8 cellular contexts compared by ENCODE assay signal in genomic region chr14:104723651-104724406, GRCh38. TPM values are rescaled to one million over a fixed set of nuclear protein-coding genes. Genes with fewer than 3 reads are reported as not detected.
DNase-seq lines count a peak whose midpoint lies in the region; ATAC-seq and TF ChIP-seq lines count a peak whose summit lies in the region.

Gene ADSS1 (plus strand): TSS chr14:104724229. CDS start chr14:104724271, 42 bp downstream.

- TF ChIP-seq POLR2A in heart left ventricle (IDR thresholded peaks at IDR 0.05) (peak in 1 of 2 donors; percentile 58), uterus (IDR thresholded peaks at IDR 0.05) (peak in 1 of 2 donors; percentile 14)

- DNase-seq in DMS53 (lab: John Stamatoyannopoulos, UW): peak; percentile 69
- DNase-seq in DMS53 treated with DMSO at 0.1 percent for 48 hours (lab: John Stamatoyannopoulos, UW; ENCODE audit: unreplicated experiment): no peak
- no peak for DNase-seq in RWPE2 (ENCODE audit: low spot score)
- DNase-seq in activated naive CD4-positive, alpha-beta T cell treated with anti-CD3 and anti-CD28 coated beads, Interleukin-2, amount 50 U/mL, for 16 hours: peak; percentile 63
- peak; percentile 82 to 89 (median 83) for DNase-seq in heart left ventricle
- DNase-seq in posterior vena cava (ENCODE audit: low spot score): peak; percentile 92
- peak; percentile 46 to 56 for DNase-seq in uterus

- no peaks in the 10 kb centered on the region for H3K4me1 ChIP-seq in RWPE2 (ENCODE audit: insufficient read depth, poor library complexity, severe bottlenecking)
- H3K4me1 ChIP-seq in heart left ventricle: peaks cover 3 to 80% (median 42%) of the 10 kb centered on the region in 12 donors
- peaks cover 0 to 23% of the 10 kb centered on the region in 2 donors for H3K4me1 ChIP-seq in uterus

- peaks cover 13% of the 10 kb centered on the region for H3K36me3 ChIP-seq in RWPE2 (ENCODE audit: low read depth)
- H3K36me3 ChIP-seq in heart left ventricle: peaks cover 0 to 19% (median 10%) of the 10 kb centered on the region in 9 donors
- H3K36me3 ChIP-seq in uterus: no peaks in the 10 kb centered on the region

- peak; percentile 43 for ATAC-seq in HG03097 (IDR thresholded peaks at IDR 0.05; ENCODE audit: low FRiP score, unreplicated experiment)
- ATAC-seq in RWPE2 (ENCODE audit: low read depth): peak; percentile 50
- ATAC-seq in heart left ventricle: peak in 3 of 4 donors; percentile 34 to 59 (median 57)

- intact Hi-C loops in heart left ventricle (cut with DNase I) (loop anchor here in 2 of 10 donors (10.0 kb wide), 1 partner anchor 139 kb away; no protein-coding TSS in a partner anchor), posterior vena cava (cut with DNase I) (no loop called here), uterus (cut with DNase I; ENCODE audit: low total_unique reads) (no loop called here)

- 0 to 2% (median 2%) methylated on average over 23 to 82 of the region's 82 CpGs for WGBS in heart left ventricle, 4 donors

- TF ChIP-seq CTCF in RWPE2 (IDR thresholded peaks at IDR 0.05; ENCODE audit: poor library complexity, severe bottlenecking) (peak; percentile 100), heart left ventricle (IDR thresholded peaks at IDR 0.05) (peak; percentile 82 to 97 (median 92)), uterus (IDR thresholded peaks at IDR 0.05) (peak; percentile 55 to 79 (median 66))

- H3K27me3 ChIP-seq in RWPE2 (ENCODE audit: insufficient read depth, poor library complexity, severe bottlenecking): no peaks in the 10 kb centered on the region
- H3K27me3 ChIP-seq in heart left ventricle: no peaks in the 10 kb centered on the region
- no peaks in the 10 kb centered on the region for H3K27me3 ChIP-seq in uterus

- H3K9me3 ChIP-seq in RWPE2 (ENCODE audit: severe bottlenecking) (no peaks in the 10 kb centered on the region), heart left ventricle (no peaks in the 10 kb centered on the region), uterus (no peaks in the 10 kb centered on the region)

- H3K27ac ChIP-seq in RWPE2 (ENCODE audit: poor library complexity, severe bottlenecking): peak within 1 kb of the TSS; percentile 47
- peak within 1 kb of the TSS; percentile 77 to 98 (median 90) for H3K27ac ChIP-seq in heart left ventricle
- peak within 1 kb of the TSS in 1 of 2 donors; percentile 9 for H3K27ac ChIP-seq in uterus

- H3K4me3 ChIP-seq in RWPE2 (ENCODE audit: severe bottlenecking): peak within 1 kb of the TSS; percentile 76
- H3K4me3 ChIP-seq in heart left ventricle: peak within 1 kb of the TSS; percentile 63 to 96 (median 78)
- H3K4me3 ChIP-seq in uterus: peak within 1 kb of the TSS; percentile 33 to 50

RNA-seq across cellular contexts. Expression of gene ADSS1, which starts in this region (rescaled TPM):
- 100 to 1,000 TPM in 8 of 9 donors, 10 to 100 TPM in 1; 78.9 to 247 (median 160) TPM for total RNA-seq in heart left ventricle
- 100 to 1,000 TPM in 1 of 2 donors, 10 to 100 TPM in 1; 64.7 to 258 TPM for polyA plus RNA-seq in heart left ventricle
- total RNA-seq in posterior vena cava: 10 to 100 TPM in 1 of 2 donors, 1 to 10 TPM in 1; 8.2 to 10.2 TPM
- 10 to 100 TPM in 1 of 4 donors, 1 to 10 TPM in 1, not detected in 2; 7.0 to 11.7 TPM for total RNA-seq in uterus

Comparison
In these comparisons a context has a peak if more than half of its experiments do, and no peak if none do; other contexts are left out.
1. RNA of gene ADSS1 (total RNA-seq): 78.9 to 247 TPM in heart left ventricle; 8.2 to 10.2 TPM in posterior vena cava and 7.0 to 11.7 TPM in uterus; every median in the first group is over 4 times any median in the second.
2. DNase-seq: peak in DMS53 (single experiment), activated naive CD4-positive, alpha-beta T cell treated with anti-CD3 and anti-CD28 coated beads, Interleukin-2, amount 50 U/mL, for 16 hours (single experiment), heart left ventricle (5 of 5), posterior vena cava (single experiment) and uterus (2 of 2); none in DMS53 treated with DMSO at 0.1 percent for 48 hours (single experiment) and RWPE2 (single experiment).
3. Peak in every context shown above with its lines, with median percentiles within 50 percentile points of each other: ATAC-seq, H3K4me3 ChIP-seq and CTCF ChIP-seq.